Comparison of ENCODE assay signal across 21 cellular contexts in the genomic region with DNA sequence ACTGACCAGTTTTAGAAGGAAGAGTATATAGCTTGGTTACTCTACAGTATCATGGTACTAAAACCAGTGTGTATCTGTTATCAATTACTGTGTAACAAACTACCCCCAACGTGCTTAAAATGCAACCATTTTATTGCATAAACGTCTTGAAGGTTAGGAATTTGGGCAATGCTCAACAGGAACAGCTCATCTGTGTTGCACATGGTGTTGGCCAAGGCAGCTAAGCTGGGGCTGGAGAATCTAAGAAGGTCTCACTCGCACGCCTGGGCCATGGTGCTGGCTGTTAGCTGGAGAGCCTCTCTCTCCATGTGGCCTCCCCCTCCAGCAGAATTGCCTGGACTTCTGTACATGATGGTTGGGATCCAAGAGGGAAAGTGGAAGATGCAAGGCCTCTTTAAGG.
"Had no signal": no experiment of that assay in that cellular context is flagged by ENCODE, and none has a peak within 500 bp of the region (broad histone marks: within the 10 kb centered on the region; RNA-seq: fewer than 3 reads in every experiment).

No MANE protein-coding gene starts in this region.

- H3K27me3 ChIP-seq: brain microvascular endothelial cell, dorsolateral prefrontal cortex, pancreas, tibial artery had no signal

- H3K9me3 ChIP-seq: mucosa of descending colon, pancreas, tibial artery had no signal

- H3K27ac Mint-ChIP-seq: activated CD4-positive, alpha-beta T cell treated with anti-CD3 and anti-CD28 coated beads, Interleukin-2, amount 10 ng/mL, durations not matched to agents 24 days and 14 days; activated CD8-positive, alpha-beta T cell treated with anti-CD3 and anti-CD28 coated beads for 36 hours; activated naive CD8-positive, alpha-beta T cell treated with anti-CD3 and anti-CD28 coated beads, Interleukin-2, amount 10 ng/mL, durations not matched to agents 7 days and 5 days; activated T-cell treated with anti-CD3 and anti-CD28 coated beads, Interleukin-2, amount 50 U/mL, for 24 hours; activated T-helper 2 cell treated with anti-CD3 and anti-CD28 coated beads, Interferon-gamma antibody, Interleukin-2, Interleukin-4, amounts not matched to agents 10 μg/mL and 5 μg/mL and 100 μg/mL, durations not matched to agents 14 hours and 24 hours and 36 hours; immature natural killer cell had no signal

- H3K27ac ChIP-seq: brain microvascular endothelial cell, dorsolateral prefrontal cortex, pancreas, tibial artery had no signal

- H3K36me3 ChIP-seq: brain microvascular endothelial cell, pancreas, tibial artery had no signal

- ATAC-seq: activated CD8-positive, alpha-beta T cell treated with anti-CD3 and anti-CD28 coated beads for 36 hours; left ventricle myocardium superior; mucosa of descending colon; naive thymus-derived CD4-positive, alpha-beta T cell; sciatic nerve had no signal

- DNase-seq: activated CD4-positive, alpha-beta T cell treated with anti-CD3 and anti-CD28 coated beads, Interleukin-2, amount 10 ng/mL, durations not matched to agents 24 days and 14 days; activated CD8-positive, alpha-beta T cell treated with anti-CD3 and anti-CD28 coated beads for 36 hours; activated naive CD4-positive, alpha-beta T cell treated with Interleukin-2 at 50 U/mL for 16 hours; activated naive CD8-positive, alpha-beta T cell treated with anti-CD3 and anti-CD28 coated beads, Interleukin-2, amount 10 ng/mL, durations not matched to agents 7 days and 5 days; activated T-cell treated with anti-CD3 and anti-CD28 coated beads, Interleukin-2, amount 50 U/mL, for 24 hours; anterior cingulate cortex; brain microvascular endothelial cell; central memory CD4-positive, alpha-beta T cell; dorsolateral prefrontal cortex; immature natural killer cell; left ventricle myocardium superior; mucosa of descending colon; naive thymus-derived CD4-positive, alpha-beta T cell; pancreas; stimulated activated naive CD4-positive, alpha-beta T cell; substantia nigra; T-helper 1 cell; T1000; tibial artery had no signal

- H3K4me3 ChIP-seq: dorsolateral prefrontal cortex, mucosa of descending colon, pancreas, tibial artery had no signal

- H3K9me3 Mint-ChIP-seq: activated CD4-positive, alpha-beta T cell treated with anti-CD3 and anti-CD28 coated beads, Interleukin-2, amount 10 ng/mL, durations not matched to agents 24 days and 14 days; activated CD8-positive, alpha-beta T cell treated with anti-CD3 and anti-CD28 coated beads for 36 hours; activated naive CD8-positive, alpha-beta T cell treated with anti-CD3 and anti-CD28 coated beads, Interleukin-2, amount 10 ng/mL, durations not matched to agents 7 days and 5 days; activated T-cell treated with anti-CD3 and anti-CD28 coated beads, Interleukin-2, amount 50 U/mL, for 24 hours; activated T-helper 2 cell treated with anti-CD3 and anti-CD28 coated beads, Interferon-gamma antibody, Interleukin-2, Interleukin-4, amounts not matched to agents 10 μg/mL and 5 μg/mL and 100 μg/mL, durations not matched to agents 14 hours and 24 hours and 36 hours; immature natural killer cell had no signal

- H3K4me3 Mint-ChIP-seq: activated CD4-positive, alpha-beta T cell treated with anti-CD3 and anti-CD28 coated beads, Interleukin-2, amount 10 ng/mL, durations not matched to agents 24 days and 14 days; activated CD8-positive, alpha-beta T cell treated with anti-CD3 and anti-CD28 coated beads for 36 hours; activated naive CD8-positive, alpha-beta T cell treated with anti-CD3 and anti-CD28 coated beads, Interleukin-2, amount 10 ng/mL, durations not matched to agents 7 days and 5 days; activated T-cell treated with anti-CD3 and anti-CD28 coated beads, Interleukin-2, amount 50 U/mL, for 24 hours; immature natural killer cell; naive thymus-derived CD4-positive, alpha-beta T cell had no signal
